In the genomic region with DNA sequence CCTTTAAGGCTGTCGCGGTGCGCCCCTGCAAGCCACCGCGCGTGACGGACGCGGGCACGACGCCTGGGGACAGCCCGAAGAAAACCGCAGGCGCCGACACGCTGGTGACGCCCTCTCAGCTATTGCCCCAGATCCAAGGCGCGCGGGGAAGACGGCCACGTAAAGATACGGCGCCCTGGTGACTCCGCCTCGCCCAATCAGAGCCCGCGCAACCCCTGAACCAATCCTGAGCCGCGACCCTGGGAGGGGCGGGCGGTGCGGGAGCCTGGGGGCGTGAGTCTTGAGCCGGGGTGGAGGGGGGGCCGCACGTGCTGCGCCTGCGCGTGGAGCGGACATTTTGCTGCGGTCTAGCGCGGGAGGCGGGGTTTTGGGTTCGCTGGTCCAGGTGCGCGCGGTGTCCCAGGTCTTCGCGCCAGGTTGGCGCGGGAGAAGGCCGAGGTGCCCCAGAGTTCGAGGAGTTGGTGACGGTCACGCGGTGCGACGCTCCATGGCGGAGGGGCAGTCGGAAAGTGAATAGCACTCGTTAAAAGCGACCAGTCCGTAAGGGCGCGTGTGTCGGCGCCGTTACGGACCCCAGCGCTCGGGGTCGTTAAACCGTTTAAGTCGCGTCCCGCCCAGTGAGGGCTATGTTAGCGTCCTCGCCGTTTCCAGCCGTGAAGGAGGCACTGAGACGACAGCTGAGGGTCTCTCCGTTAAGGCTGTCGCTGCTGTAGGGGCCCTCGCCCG, we compare ENCODE assay signal across 1 cellular context.
A peak's percentile ranks its signal among the peaks of the same experiment; 100 is the strongest.
TF ChIP-seq lines count a peak whose summit lies in the region.

No MANE protein-coding gene starts in this region.

TF ChIP-seq in GM23338, 12 proteins besides CTCF, POLR2A, EP300 and RAD21:
- TF ChIP-seq, protein P1, sequence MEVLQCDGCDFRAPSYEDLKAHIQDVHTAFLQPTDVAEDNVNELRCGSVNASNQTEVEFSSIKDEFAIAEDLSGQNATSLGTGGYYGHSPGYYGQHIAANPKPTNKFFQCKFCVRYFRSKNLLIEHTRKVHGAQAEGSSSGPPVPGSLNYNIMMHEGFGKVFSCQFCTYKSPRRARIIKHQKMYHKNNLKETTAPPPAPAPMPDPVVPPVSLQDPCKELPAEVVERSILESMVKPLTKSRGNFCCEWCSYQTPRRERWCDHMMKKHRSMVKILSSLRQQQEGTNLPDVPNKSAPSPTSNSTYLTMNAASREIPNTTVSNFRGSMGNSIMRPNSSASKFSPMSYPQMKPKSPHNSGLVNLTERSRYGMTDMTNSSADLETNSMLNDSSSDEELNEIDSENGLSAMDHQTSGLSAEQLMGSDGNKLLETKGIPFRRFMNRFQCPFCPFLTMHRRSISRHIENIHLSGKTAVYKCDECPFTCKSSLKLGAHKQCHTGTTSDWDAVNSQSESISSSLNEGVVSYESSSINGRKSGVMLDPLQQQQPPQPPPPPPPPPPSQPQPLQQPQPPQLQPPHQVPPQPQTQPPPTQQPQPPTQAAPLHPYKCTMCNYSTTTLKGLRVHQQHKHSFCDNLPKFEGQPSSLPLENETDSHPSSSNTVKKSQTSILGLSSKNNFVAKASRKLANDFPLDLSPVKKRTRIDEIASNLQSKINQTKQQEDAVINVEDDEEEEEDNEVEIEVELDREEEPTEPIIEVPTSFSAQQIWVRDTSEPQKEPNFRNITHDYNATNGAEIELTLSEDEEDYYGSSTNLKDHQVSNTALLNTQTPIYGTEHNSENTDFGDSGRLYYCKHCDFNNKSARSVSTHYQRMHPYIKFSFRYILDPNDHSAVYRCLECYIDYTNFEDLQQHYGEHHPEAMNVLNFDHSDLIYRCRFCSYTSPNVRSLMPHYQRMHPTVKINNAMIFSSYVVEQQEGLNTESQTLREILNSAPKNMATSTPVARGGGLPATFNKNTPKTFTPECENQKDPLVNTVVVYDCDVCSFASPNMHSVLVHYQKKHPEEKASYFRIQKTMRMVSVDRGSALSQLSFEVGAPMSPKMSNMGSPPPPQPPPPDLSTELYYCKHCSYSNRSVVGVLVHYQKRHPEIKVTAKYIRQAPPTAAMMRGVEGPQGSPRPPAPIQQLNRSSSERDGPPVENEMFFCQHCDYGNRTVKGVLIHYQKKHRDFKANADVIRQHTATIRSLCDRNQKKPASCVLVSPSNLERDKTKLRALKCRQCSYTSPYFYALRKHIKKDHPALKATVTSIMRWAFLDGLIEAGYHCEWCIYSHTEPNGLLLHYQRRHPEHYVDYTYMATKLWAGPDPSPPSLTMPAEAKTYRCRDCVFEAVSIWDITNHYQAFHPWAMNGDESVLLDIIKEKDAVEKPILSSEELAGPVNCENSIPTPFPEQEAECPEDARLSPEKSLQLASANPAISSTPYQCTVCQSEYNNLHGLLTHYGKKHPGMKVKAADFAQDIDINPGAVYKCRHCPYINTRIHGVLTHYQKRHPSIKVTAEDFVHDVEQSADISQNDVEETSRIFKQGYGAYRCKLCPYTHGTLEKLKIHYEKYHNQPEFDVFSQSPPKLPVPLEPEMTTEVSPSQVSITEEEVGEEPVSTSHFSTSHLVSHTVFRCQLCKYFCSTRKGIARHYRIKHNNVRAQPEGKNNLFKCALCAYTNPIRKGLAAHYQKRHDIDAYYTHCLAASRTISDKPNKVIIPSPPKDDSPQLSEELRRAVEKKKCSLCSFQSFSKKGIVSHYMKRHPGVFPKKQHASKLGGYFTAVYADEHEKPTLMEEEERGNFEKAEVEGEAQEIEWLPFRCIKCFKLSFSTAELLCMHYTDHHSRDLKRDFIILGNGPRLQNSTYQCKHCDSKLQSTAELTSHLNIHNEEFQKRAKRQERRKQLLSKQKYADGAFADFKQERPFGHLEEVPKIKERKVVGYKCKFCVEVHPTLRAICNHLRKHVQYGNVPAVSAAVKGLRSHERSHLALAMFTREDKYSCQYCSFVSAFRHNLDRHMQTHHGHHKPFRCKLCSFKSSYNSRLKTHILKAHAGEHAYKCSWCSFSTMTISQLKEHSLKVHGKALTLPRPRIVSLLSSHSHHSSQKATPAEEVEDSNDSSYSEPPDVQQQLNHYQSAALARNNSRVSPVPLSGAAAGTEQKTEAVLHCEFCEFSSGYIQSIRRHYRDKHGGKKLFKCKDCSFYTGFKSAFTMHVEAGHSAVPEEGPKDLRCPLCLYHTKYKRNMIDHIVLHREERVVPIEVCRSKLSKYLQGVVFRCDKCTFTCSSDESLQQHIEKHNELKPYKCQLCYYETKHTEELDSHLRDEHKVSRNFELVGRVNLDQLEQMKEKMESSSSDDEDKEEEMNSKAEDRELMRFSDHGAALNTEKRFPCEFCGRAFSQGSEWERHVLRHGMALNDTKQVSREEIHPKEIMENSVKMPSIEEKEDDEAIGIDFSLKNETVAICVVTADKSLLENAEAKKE (CRISPR knock-in tag; IDR thresholded peaks at IDR 0.05) = no peak
- TF ChIP-seq, protein P2, sequence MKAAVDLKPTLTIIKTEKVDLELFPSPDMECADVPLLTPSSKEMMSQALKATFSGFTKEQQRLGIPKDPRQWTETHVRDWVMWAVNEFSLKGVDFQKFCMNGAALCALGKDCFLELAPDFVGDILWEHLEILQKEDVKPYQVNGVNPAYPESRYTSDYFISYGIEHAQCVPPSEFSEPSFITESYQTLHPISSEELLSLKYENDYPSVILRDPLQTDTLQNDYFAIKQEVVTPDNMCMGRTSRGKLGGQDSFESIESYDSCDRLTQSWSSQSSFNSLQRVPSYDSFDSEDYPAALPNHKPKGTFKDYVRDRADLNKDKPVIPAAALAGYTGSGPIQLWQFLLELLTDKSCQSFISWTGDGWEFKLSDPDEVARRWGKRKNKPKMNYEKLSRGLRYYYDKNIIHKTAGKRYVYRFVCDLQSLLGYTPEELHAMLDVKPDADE (IDR thresholded peaks at IDR 0.05) = 0 out of 2 replicates have a peak, but pooled peaks have one; percentile 34
- TF ChIP-seq POLR2AphosphoS5 (IDR thresholded peaks at IDR 0.05; ENCODE audit: low read depth) (peak; percentile 96), JUNB (IDR thresholded peaks at IDR 0.05; ENCODE audit: unreplicated experiment) (no peak), CREB1 (CRISPR knock-in tag; IDR thresholded peaks at IDR 0.05; ENCODE audit: low read depth) (peak; percentile 60), NANOG (IDR thresholded peaks at IDR 0.05; ENCODE audit: borderline replicate concordance) (no peak), ZNF331 (CRISPR knock-in tag; IDR thresholded peaks at IDR 0.05; ENCODE audit: low read depth) (no peak), EZH2phosphoT487 (IDR thresholded peaks at IDR 0.05; ENCODE audit: unreplicated experiment) (no peak), ZNF114 (CRISPR knock-in tag; IDR thresholded peaks at IDR 0.05) (no peak), STAT1 (IDR thresholded peaks at IDR 0.05; ENCODE audit: unreplicated experiment) (no peak), EZH2 (IDR thresholded peaks at IDR 0.05; ENCODE audit: low read depth, unreplicated experiment) (no peak)
- TF ChIP-seq, protein P3, sequence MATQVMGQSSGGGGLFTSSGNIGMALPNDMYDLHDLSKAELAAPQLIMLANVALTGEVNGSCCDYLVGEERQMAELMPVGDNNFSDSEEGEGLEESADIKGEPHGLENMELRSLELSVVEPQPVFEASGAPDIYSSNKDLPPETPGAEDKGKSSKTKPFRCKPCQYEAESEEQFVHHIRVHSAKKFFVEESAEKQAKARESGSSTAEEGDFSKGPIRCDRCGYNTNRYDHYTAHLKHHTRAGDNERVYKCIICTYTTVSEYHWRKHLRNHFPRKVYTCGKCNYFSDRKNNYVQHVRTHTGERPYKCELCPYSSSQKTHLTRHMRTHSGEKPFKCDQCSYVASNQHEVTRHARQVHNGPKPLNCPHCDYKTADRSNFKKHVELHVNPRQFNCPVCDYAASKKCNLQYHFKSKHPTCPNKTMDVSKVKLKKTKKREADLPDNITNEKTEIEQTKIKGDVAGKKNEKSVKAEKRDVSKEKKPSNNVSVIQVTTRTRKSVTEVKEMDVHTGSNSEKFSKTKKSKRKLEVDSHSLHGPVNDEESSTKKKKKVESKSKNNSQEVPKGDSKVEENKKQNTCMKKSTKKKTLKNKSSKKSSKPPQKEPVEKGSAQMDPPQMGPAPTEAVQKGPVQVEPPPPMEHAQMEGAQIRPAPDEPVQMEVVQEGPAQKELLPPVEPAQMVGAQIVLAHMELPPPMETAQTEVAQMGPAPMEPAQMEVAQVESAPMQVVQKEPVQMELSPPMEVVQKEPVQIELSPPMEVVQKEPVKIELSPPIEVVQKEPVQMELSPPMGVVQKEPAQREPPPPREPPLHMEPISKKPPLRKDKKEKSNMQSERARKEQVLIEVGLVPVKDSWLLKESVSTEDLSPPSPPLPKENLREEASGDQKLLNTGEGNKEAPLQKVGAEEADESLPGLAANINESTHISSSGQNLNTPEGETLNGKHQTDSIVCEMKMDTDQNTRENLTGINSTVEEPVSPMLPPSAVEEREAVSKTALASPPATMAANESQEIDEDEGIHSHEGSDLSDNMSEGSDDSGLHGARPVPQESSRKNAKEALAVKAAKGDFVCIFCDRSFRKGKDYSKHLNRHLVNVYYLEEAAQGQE (IDR thresholded peaks at IDR 0.05; ENCODE audit: unreplicated experiment) = no peak
